Comparison of ENCODE assay signal across 8 cellular contexts in the genomic region with DNA sequence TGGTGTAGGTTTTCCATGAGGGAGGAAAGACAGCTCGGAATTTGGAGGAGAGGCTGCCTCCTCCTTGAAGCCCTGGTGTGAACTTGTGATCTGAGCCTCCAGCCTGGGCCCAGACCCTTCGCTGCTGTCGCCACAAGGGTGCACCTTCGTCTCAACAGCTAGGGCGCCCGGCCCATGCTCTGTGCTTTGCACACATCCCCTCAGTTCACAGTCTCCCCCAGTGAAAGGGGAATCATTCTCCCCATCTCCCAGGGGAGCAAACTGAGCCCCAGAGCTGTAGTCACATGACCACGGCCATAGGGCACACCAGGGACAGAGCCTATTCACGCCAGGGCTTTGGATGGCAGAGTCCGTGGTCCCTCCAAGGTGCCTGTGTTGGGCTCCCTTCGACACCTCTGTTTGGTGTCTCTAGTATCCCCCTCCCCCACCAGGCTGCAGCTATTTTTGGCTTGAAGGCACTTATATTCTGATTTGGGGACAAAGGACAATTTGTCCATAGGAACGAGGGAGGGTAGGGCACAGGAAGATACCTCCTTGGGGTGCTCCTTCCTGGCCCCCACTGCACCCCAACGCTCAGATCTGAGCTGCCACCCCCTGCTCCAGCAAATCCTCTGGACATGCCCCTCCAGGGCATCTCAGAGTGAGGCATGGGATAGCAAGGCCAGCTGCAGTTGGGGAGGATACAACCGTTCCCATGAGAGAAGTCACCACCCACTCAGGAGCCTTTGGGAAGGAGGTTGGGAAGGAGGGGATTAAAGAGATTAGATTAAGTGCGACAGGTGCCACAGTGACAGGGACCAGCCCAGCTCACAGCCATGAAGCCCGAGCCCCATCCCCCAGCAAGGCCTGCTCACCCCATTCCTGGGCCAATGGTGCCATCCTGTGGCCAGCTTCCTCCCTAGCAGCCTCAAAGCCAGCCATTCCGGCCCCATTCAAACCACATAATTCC. TPM values are rescaled to one million over a fixed set of nuclear protein-coding genes. Genes with fewer than 3 reads are reported as not detected.
DNase-seq lines count a peak whose midpoint lies in the region; ATAC-seq lines count a peak whose summit lies in the region.

No MANE protein-coding gene starts in this region.

- H3K9me3 Mint-ChIP-seq in naive B cell = no peaks in the 10 kb centered on the region

- H3K4me3 Mint-ChIP-seq in naive B cell = no peak overlapping the region

- peaks cover 18 to 60% (median 52%) of the 10 kb centered on the region in 3 donors for H3K27me3 Mint-ChIP-seq in naive B cell

- ATAC-seq in esophagus mucosa (peak; percentile 77), naive B cell (ENCODE audit: low read depth in 2 of 2) (peak; percentile 90), GM19023 (IDR thresholded peaks at IDR 0.05; ENCODE audit: unreplicated experiment) (no peak)
- peak; percentile 52 for ATAC-seq in stimulated activated naive CD8-positive, alpha-beta T cell treated with anti-CD3 and anti-CD28 coated beads, Interleukin-15, Interleukin-2, amounts not matched to agents 100 U/mL and 50 U/mL, for 24 hours

- H3K4me1 Mint-ChIP-seq in naive B cell = peaks cover 0 to 8% (median 0%) of the 10 kb centered on the region in 3 donors

- no peaks in the 10 kb centered on the region for H3K36me3 Mint-ChIP-seq in naive B cell

- H3K27ac Mint-ChIP-seq in naive B cell = no peak overlapping the region

- DNase-seq in CMK (ENCODE audit: low read depth) = peak; percentile 45
- DNase-seq in HPDE6-E6E7 (ENCODE audit: extremely low spot score) = peak; percentile 79
- DNase-seq in NOMO-1 (lab: John Stamatoyannopoulos, UW; ENCODE audit: unreplicated experiment in 2 of 2) = peak; percentile 44 to 45
- peak; percentile 36 for DNase-seq in activated T-cell treated with anti-CD3 and anti-CD28 coated beads for 4 hours
- DNase-seq in naive B cell = peak; percentile 53
- peak; percentile 74 for DNase-seq in stimulated activated naive CD8-positive, alpha-beta T cell treated with anti-CD3 and anti-CD28 coated beads, Interleukin-15, Interleukin-2, amounts not matched to agents 100 U/mL and 50 U/mL, for 24 hours

RNA-seq across cellular contexts. Expression of gene MATN1, which starts 15.7 kb away (rescaled TPM):
- total RNA-seq in esophagus mucosa = not detected
- polyA plus RNA-seq in naive B cell (ENCODE audit: low read depth in 6 of 6) = 1 to 10 TPM in 2 of 6 donors, under 1 TPM in 4; 0.21 to 3.1 (median 0.39) TPM

RNA-seq across cellular contexts. Expression of gene LAPTM5, which starts 49.9 kb away (rescaled TPM):
- total RNA-seq in esophagus mucosa = 9.1 TPM
- 1,000 to 10,000 TPM; 1,442 to 2,525 (median 1,701) TPM for polyA plus RNA-seq in naive B cell (ENCODE audit: low read depth in 6 of 6)
